2 cellular contexts compared by ENCODE assay signal in the genomic region with DNA sequence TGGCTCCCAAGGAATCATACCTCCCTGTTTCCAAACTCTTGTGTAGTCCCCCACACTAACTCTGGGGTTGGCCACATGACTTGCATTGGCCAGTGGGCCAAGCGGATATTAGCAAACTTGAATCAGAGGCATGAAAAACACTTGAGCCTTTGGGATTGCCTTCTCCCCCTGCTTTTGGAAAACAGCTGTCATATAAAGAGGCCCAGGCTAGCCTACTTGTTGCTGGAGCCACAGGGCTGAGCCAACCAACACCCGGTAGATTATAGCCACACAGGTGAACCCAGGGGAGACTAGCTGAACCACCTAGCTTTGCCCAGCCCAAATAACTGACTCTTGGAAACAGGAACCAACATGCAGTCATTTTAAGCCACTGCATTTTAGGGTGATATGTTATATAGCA.
TF ChIP-seq lines count a peak whose summit lies in the region.

No MANE protein-coding gene starts in this region.

TF ChIP-seq in SK-N-SH, 30 proteins besides CTCF, POLR2A, EP300 and RAD21:
- TF ChIP-seq CHD2 (IDR thresholded peaks at IDR 0.05; ENCODE audit: low read length, partially characterized antibody), result no peak
- TF ChIP-seq, protein P1, sequence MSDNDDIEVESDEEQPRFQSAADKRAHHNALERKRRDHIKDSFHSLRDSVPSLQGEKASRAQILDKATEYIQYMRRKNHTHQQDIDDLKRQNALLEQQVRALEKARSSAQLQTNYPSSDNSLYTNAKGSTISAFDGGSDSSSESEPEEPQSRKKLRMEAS (IDR thresholded peaks at IDR 0.05; ENCODE audit: low read depth), result no peak
- no peak for TF ChIP-seq FOXJ3 (CRISPR knock-in tag; IDR thresholded peaks at IDR 0.05)
- TF ChIP-seq, protein P2, sequence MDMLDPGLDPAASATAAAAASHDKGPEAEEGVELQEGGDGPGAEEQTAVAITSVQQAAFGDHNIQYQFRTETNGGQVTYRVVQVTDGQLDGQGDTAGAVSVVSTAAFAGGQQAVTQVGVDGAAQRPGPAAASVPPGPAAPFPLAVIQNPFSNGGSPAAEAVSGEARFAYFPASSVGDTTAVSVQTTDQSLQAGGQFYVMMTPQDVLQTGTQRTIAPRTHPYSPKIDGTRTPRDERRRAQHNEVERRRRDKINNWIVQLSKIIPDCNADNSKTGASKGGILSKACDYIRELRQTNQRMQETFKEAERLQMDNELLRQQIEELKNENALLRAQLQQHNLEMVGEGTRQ (IDR thresholded peaks at IDR 0.05; ENCODE audit: borderline replicate concordance, low read depth, low read length), result no peak
- TF ChIP-seq GABPA (IDR thresholded peaks at IDR 0.05; ENCODE audit: low read depth), result no peak
- no peak for TF ChIP-seq SIN3A (IDR thresholded peaks at IDR 0.05; ENCODE audit: borderline replicate concordance, low read depth, low read length)
- no peak for TF ChIP-seq PBX3 (IDR thresholded peaks at IDR 0.05)
- TF ChIP-seq REST (IDR thresholded peaks at IDR 0.05; ENCODE audit: low read depth, low read length), result no peak
- TF ChIP-seq JUND (IDR thresholded peaks at IDR 0.05), result no peak
- no peak for TF ChIP-seq ELF1 (IDR thresholded peaks at IDR 0.05)
- TF ChIP-seq NFIC (IDR thresholded peaks at IDR 0.05; ENCODE audit: borderline replicate concordance), result no peak
- no peak for TF ChIP-seq TCF12 (IDR thresholded peaks at IDR 0.05)
- no peak for TF ChIP-seq USF1 (IDR thresholded peaks at IDR 0.05; ENCODE audit: borderline replicate concordance, low read depth)
- no peak for TF ChIP-seq SMC3 (IDR thresholded peaks at IDR 0.05; ENCODE audit: low read depth, low read length)

TF ChIP-seq in SK-N-SH treated with all-trans-retinoic acid at 6 μM for 48 hours, 23 proteins besides CTCF, POLR2A, EP300 and RAD21:
- TF ChIP-seq PPARA (CRISPR knock-in tag; IDR thresholded peaks at IDR 0.05; ENCODE audit: borderline replicate concordance), result no peak
- TF ChIP-seq CSDC2 (CRISPR knock-in tag; IDR thresholded peaks at IDR 0.05), result no peak
- TF ChIP-seq OSR1 (CRISPR knock-in tag; IDR thresholded peaks at IDR 0.05), result no peak
- TF ChIP-seq PATZ1 (CRISPR knock-in tag; IDR thresholded peaks at IDR 0.05; ENCODE audit: borderline replicate concordance), result no peak
- TF ChIP-seq TCF4 (CRISPR knock-in tag; IDR thresholded peaks at IDR 0.05; ENCODE audit: borderline replicate concordance), result no peak
- no peak for TF ChIP-seq ESRRG (CRISPR knock-in tag; IDR thresholded peaks at IDR 0.05)
- TF ChIP-seq SNAI2 (CRISPR knock-in tag; IDR thresholded peaks at IDR 0.05), result no peak
- TF ChIP-seq ZNF70 (CRISPR knock-in tag; IDR thresholded peaks at IDR 0.05), result no peak
- no peak for TF ChIP-seq RARB (CRISPR knock-in tag; IDR thresholded peaks at IDR 0.05)
- TF ChIP-seq ARNTL (CRISPR knock-in tag; IDR thresholded peaks at IDR 0.05; ENCODE audit: borderline replicate concordance, low read depth), result no peak
- no peak for TF ChIP-seq TOX (CRISPR knock-in tag; IDR thresholded peaks at IDR 0.05; ENCODE audit: borderline replicate concordance)
